ENCODE assay signal across 8 cellular contexts in genomic region chr19:47035127-47035494, GRCh38. TPM values are rescaled to one million over a fixed set of nuclear protein-coding genes. Genes with fewer than 3 reads are reported as not detected.
DNase-seq lines count a peak whose midpoint lies in the region; ATAC-seq and TF ChIP-seq lines count a peak whose summit lies in the region.

No MANE protein-coding gene starts in this region.

- WGBS in urinary bladder: 36% methylated on average over 9 of the region's 9 CpGs

- no peak for TF ChIP-seq CTCF in Caco-2 (IDR thresholded peaks at IDR 0.05; ENCODE audit: insufficient read depth in 1 of 2, low read depth in 1 of 2, low read length in 1 of 2, severe bottlenecking in 1 of 2, unreplicated experiment in 1 of 2)
- TF ChIP-seq CTCF in activated B cell treated with CpG ODN at 0.5 μM for 24 hours (IDR thresholded peaks at IDR 0.05): no peak

- H3K36me3 Mint-ChIP-seq in Caco-2 (ENCODE audit: insufficient read depth, unreplicated experiment): peaks cover 46% of the 10 kb centered on the region
- H3K36me3 Mint-ChIP-seq in IgD-negative memory B cell: no peaks in the 10 kb centered on the region
- H3K36me3 Mint-ChIP-seq in activated B cell treated with CpG ODN at 0.5 μM for 24 hours (ENCODE audit: low read depth): peaks cover 3% of the 10 kb centered on the region

- H3K9me3 Mint-ChIP-seq in Caco-2 (ENCODE audit: unreplicated experiment): no peaks in the 10 kb centered on the region
- no peaks in the 10 kb centered on the region for H3K9me3 Mint-ChIP-seq in IgD-negative memory B cell
- H3K9me3 Mint-ChIP-seq in activated B cell treated with CpG ODN at 0.5 μM for 24 hours: no peaks in the 10 kb centered on the region

- intact Hi-C loops in Caco-2 (cut with micrococcal nuclease; ENCODE audit: unreplicated experiment) (loop anchor here (1.0 to 5.0 kb wide), 5 partner anchors 13 to 179 kb away; partner anchors contain the start of gene TMEM160), activated B cell treated with CpG ODN at 0.5 μM for 24 hours (cut with micrococcal nuclease) (loop anchor here (1.0 to 5.0 kb wide), 4 partner anchors 13 to 179 kb away; partner anchors contain the start of gene TMEM160), posterior vena cava (cut with DNase I) (loop anchor here in 1 of 2 donors (10.0 kb wide), 1 partner anchor 90 kb away; no protein-coding TSS in a partner anchor)

- no peaks in the 10 kb centered on the region for H3K27me3 ChIP-seq in Caco-2 (replicated peaks; ENCODE audit: control insufficient read depth, insufficient read depth, low read length)

- CTCF ChIA-PET in Caco-2 (lab: Charles Lee) (interaction anchor here (0.7 to 2.0 kb wide), 11 partner anchors 13 to 99 kb away, joined by 3 to 11 read pairs (median 4); partner anchors contain the start of genes TMEM160 and ZC3H4), activated B cell treated with CpG ODN at 0.5 μM for 24 hours (lab: Charles Lee) (interaction anchor here (0.6 to 3.0 kb wide), 9 partner anchors 22 to 180 kb away, joined by 3 to 17 read pairs (median 5); partner anchors contain the start of gene ZC3H4)

- peak overlapping the region; percentile 33 for H3K27ac ChIP-seq in urinary bladder (ENCODE audit: low read depth)

- ATAC-seq in activated B cell treated with CpG ODN at 0.5 μM for 24 hours (ENCODE audit: low read depth): no peak
- ATAC-seq in HG02938 (IDR thresholded peaks at IDR 0.05; ENCODE audit: unreplicated experiment): no peak

- H3K4me1 ChIP-seq in Caco-2: peaks cover 5% of the 10 kb centered on the region; the same call in 1 of the 2 replicates
- H3K4me1 ChIP-seq in urinary bladder (ENCODE audit: insufficient read depth): no peaks in the 10 kb centered on the region

- H3K4me3 Mint-ChIP-seq in Caco-2 (ENCODE audit: unreplicated experiment) (peak overlapping the region; percentile 79), IgD-negative memory B cell (peak overlapping the region; percentile 88 to 97 (median 96)), activated B cell treated with CpG ODN at 0.5 μM for 24 hours (peak overlapping the region; percentile 95)

- H3K4me1 Mint-ChIP-seq in Caco-2 (ENCODE audit: low read depth, unreplicated experiment) (peaks cover 18% of the 10 kb centered on the region), IgD-negative memory B cell (peaks cover 10 to 17% (median 14%) of the 10 kb centered on the region in 3 donors), activated B cell treated with CpG ODN at 0.5 μM for 24 hours (peaks cover 17% of the 10 kb centered on the region)

- POLR2A ChIA-PET in Caco-2 (lab: Charles Lee): no interaction called here
- POLR2A ChIA-PET in activated B cell treated with CpG ODN at 0.5 μM for 24 hours (lab: Charles Lee): interaction anchor here (0.6 to 1.3 kb wide), 4 partner anchors 9 to 92 kb away, joined by 3 to 5 read pairs (median 4); partner anchors contain the start of genes TMEM160 and ZC3H4

- H3K4me3 ChIP-seq in Caco-2 (ENCODE audit: low read depth, low read length) (peak overlapping the region; percentile 32), iPS-11a (ENCODE audit: low read depth, low read length) (peak overlapping the region; percentile 24), urinary bladder (ENCODE audit: low read depth, low read length) (no peak overlapping the region)

- H3K36me3 ChIP-seq in Caco-2 (ENCODE audit: control insufficient read depth, insufficient read depth, low read length) (no peaks in the 10 kb centered on the region), urinary bladder (ENCODE audit: insufficient read depth) (no peaks in the 10 kb centered on the region)

- H3K27me3 Mint-ChIP-seq in Caco-2 (ENCODE audit: insufficient read depth, unreplicated experiment) (peaks cover 3% of the 10 kb centered on the region), IgD-negative memory B cell (peaks cover 11% of the 10 kb centered on the region), activated B cell treated with CpG ODN at 0.5 μM for 24 hours (peaks cover 9% of the 10 kb centered on the region)

- H3K27ac Mint-ChIP-seq in Caco-2 (ENCODE audit: unreplicated experiment) (peak overlapping the region; percentile 50), IgD-negative memory B cell (peak overlapping the region in 2 of 3 donors; percentile 65 to 87), activated B cell treated with CpG ODN at 0.5 μM for 24 hours (peak overlapping the region; percentile 80)

- H3K9me3 ChIP-seq in Caco-2: no peaks in the 10 kb centered on the region

- peak in 1 of 2 experiments; percentile 50 for DNase-seq in Caco-2
- DNase-seq in activated B cell treated with CpG ODN at 0.5 μM for 24 hours: no peak
- DNase-seq in foreskin melanocyte: no peak
- no peak for DNase-seq in posterior vena cava (ENCODE audit: low spot score)

- no TSS peak for BruUV-seq in Caco-2 (replicated peaks; lab: Mats Ljungman, UMichigan)

RNA-seq across cellular contexts. Expression of gene TMEM160, which starts 13.3 kb away (rescaled TPM):
- total RNA-seq in Caco-2 (2022) (86.5 and 91.7 TPM in 2 replicates), activated B cell treated with CpG ODN at 0.5 μM for 24 hours (32.0 and 32.4 TPM in 2 replicates), urinary bladder (7.5 TPM), posterior vena cava (10 to 100 TPM; 23.8 to 25.2 TPM)
- polyA plus RNA-seq in IgD-negative memory B cell (144 TPM), urinary bladder (72.3 TPM)

RNA-seq across cellular contexts. Expression of gene NPAS1, which starts 15.5 kb away (rescaled TPM):
- total RNA-seq in Caco-2 (2022): 1.8 and 2.8 TPM in 2 replicates
- polyA plus RNA-seq in IgD-negative memory B cell: 1.0 TPM
- 0.40 and 1.3 TPM in 2 replicates for total RNA-seq in activated B cell treated with CpG ODN at 0.5 μM for 24 hours
- 0.16 TPM for total RNA-seq in urinary bladder
- polyA plus RNA-seq in urinary bladder: 0.18 TPM
- total RNA-seq in posterior vena cava: under 1 TPM; 0.38 to 0.74 TPM
